ENCODE assay signal across 13 cellular contexts in genomic region chr4:168304744-168305459, GRCh38. TPM values are rescaled to one million over a fixed set of nuclear protein-coding genes. Genes with fewer than 3 reads are reported as not detected.
DNase-seq lines count a peak whose midpoint lies in the region; ATAC-seq and TF ChIP-seq lines count a peak whose summit lies in the region.
"Had no signal": no experiment of that assay in that cellular context is flagged by ENCODE, and none has a peak within 500 bp of the region (broad histone marks: within the 10 kb centered on the region; RNA-seq: fewer than 3 reads in every experiment).

No MANE protein-coding gene starts in this region.

- TF ChIP-seq POLR2A in stomach (IDR thresholded peaks at IDR 0.05): no peak

- no peaks in the 10 kb centered on the region for H3K9me3 ChIP-seq in stomach
- H3K9me3 ChIP-seq: colonic mucosa, sigmoid colon had no signal

- DNase-seq in NCI-H146 (lab: John Stamatoyannopoulos, UW) (peak; percentile 12), NCI-H146 treated with DMSO at 0.1 percent for 48 hours (lab: John Stamatoyannopoulos, UW; ENCODE audit: unreplicated experiment) (no peak), NCI-H2029 treated with DMSO at 0.1 percent for 48 hours (lab: John Stamatoyannopoulos, UW) (peak; percentile 37), choroid plexus epithelial cell (ENCODE audit: low read depth) (peak; percentile 21), skeletal muscle cell (ENCODE audit: low read depth) (peak; percentile 20), stomach (no peak)
- DNase-seq: AML-193, colonic mucosa, H7, sigmoid colon had no signal

- H3K27ac ChIP-seq in stomach: no peak overlapping the region
- H3K27ac ChIP-seq: colonic mucosa, sigmoid colon had no signal

- TF ChIP-seq EP300 in stomach (IDR thresholded peaks at IDR 0.05): no peak

- H3K4me3 ChIP-seq in choroid plexus epithelial cell (ENCODE audit: low read depth, low read length) (no peak overlapping the region), skeletal muscle cell (ENCODE audit: low read depth, low read length) (no peak overlapping the region), stomach (no peak overlapping the region)
- H3K4me3 ChIP-seq: colonic mucosa, sigmoid colon had no signal

- no peaks in the 10 kb centered on the region for H3K4me1 ChIP-seq in stomach
- H3K4me1 ChIP-seq: sigmoid colon had no signal

- intact Hi-C loops in stomach (cut with DNase I; ENCODE audit: low total_unique reads): no loop called here

- TF ChIP-seq CTCF in choroid plexus epithelial cell (conservative IDR thresholded peaks at IDR 0.05; ENCODE audit: low read depth, low read length) (no peak), stomach (IDR thresholded peaks at IDR 0.05) (no peak)

- H3K36me3 ChIP-seq in stomach: peaks cover 5 to 91% (median 72%) of the 10 kb centered on the region in 4 donors
- H3K36me3 ChIP-seq: colonic mucosa had no signal

- no peak for ATAC-seq in HG03108 (IDR thresholded peaks at IDR 0.05; ENCODE audit: unreplicated experiment)
- ATAC-seq in GM21529 (IDR thresholded peaks at IDR 0.05; ENCODE audit: unreplicated experiment): no peak
- ATAC-seq: Right ventricle myocardium inferior had no signal

- 73 to 80% (median 77%) methylated on average over 3 of the region's 3 CpGs for WGBS in stomach, 5 donors

- H3K27me3 ChIP-seq in stomach: no peaks in the 10 kb centered on the region
- H3K27me3 ChIP-seq: colonic mucosa, sigmoid colon had no signal

RNA-seq across cellular contexts. Expression of gene DDX60, which starts 13.7 kb away (rescaled TPM):
- 10 to 100 TPM in 3 of 5 donors, 1 to 10 TPM in 2; 2.3 to 60.6 (median 12.3) TPM for total RNA-seq in stomach
- polyA plus RNA-seq in stomach: 10 to 100 TPM in 1 of 3 donors, 1 to 10 TPM in 2; 4.9 to 32.4 (median 5.6) TPM

Comparison
In these comparisons a context has a peak if more than half of its experiments do, and no peak if none do; other contexts are left out.
1. DNase-seq: peak in NCI-H146 (single experiment), NCI-H2029 treated with DMSO at 0.1 percent for 48 hours (single experiment), choroid plexus epithelial cell (single experiment) and skeletal muscle cell (single experiment); none in NCI-H146 treated with DMSO at 0.1 percent for 48 hours (single experiment) and stomach (single experiment).